Comparison of ENCODE assay signal across 8 cellular contexts in the genomic region with DNA sequence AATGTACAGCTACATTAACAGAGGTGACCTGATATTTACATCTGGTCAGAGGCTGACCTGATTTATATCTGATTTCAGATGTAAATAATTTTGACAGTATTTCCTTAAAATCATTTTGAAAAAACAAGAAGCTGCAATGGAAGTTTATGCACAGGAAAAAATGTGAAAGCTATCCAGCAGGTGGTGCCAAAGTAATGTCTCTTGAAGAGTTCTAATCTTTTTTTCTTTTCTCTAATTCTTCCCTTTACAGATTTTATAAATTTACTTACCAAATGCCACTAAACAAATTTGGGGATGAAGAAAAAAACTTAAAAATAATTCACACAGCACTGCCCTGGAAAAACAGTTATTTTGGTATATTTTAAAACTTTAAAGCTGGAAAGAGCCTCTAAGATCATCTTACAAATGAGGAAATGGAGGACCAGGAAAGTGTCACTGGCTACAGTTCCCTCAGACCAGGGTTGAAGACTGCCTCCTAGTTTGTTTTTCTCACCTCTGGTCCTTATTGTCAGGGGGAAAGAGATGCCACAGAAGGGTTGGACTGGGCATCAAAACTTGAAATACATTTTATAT. TPM values are rescaled to one million over a fixed set of nuclear protein-coding genes. Genes with fewer than 3 reads are reported as not detected.
A peak's percentile ranks its signal among the peaks of the same experiment; 100 is the strongest.
DNase-seq lines count a peak whose midpoint lies in the region; ATAC-seq and TF ChIP-seq lines count a peak whose summit lies in the region.

No MANE protein-coding gene starts in this region.

- no peak overlapping the region for H3K27ac ChIP-seq in PC-3 (ENCODE audit: low read length)
- no peak overlapping the region for H3K27ac ChIP-seq in lower lobe of right lung
- H3K27ac ChIP-seq in uterus, result no peak overlapping the region

- POLR2A ChIA-PET in Caco-2 (lab: Charles Lee) (no interaction called here), PC-3 (lab: Charles Lee; ENCODE audit: unreplicated experiment) (interaction anchor here (0.6 kb wide), 2 partner anchors 46 to 76 kb away, joined by 4 read pairs; no protein-coding TSS in a partner anchor), MCF 10A (lab: Yijun Ruan, JAX) (interaction anchor here (0.7 to 2.1 kb wide), 5 partner anchors 106 to 359 kb away, joined by 3 to 6 read pairs (median 3); no protein-coding TSS in a partner anchor)

- H3K27me3 ChIP-seq in Caco-2 (replicated peaks; ENCODE audit: control insufficient read depth, insufficient read depth, low read length) (no peaks in the 10 kb centered on the region), PC-3 (ENCODE audit: low read length) (no peaks in the 10 kb centered on the region), lower lobe of right lung (ENCODE audit: low read depth) (no peaks in the 10 kb centered on the region), uterus (no peaks in the 10 kb centered on the region)

- no peak overlapping the region for H3K4me2 ChIP-seq in PC-3 (ENCODE audit: low read length)

- no TSS peak for BruUV-seq in Caco-2 (replicated peaks; lab: Mats Ljungman, UMichigan)
- BruUV-seq in PC-3 (replicated peaks; lab: Mats Ljungman, UMichigan), result no TSS peak
- no TSS peak for BruUV-seq in MCF 10A (replicated peaks; lab: Mats Ljungman, UMichigan)

- no peak overlapping the region for H3K4me3 ChIP-seq in Caco-2 (ENCODE audit: low read depth, low read length)
- H3K4me3 ChIP-seq in HFF-Myc (replicated peaks; ENCODE audit: low read depth, low read length), result no peak overlapping the region
- no peak overlapping the region for H3K4me3 ChIP-seq in PC-3 (ENCODE audit: low read length)
- H3K4me3 ChIP-seq in lower lobe of right lung, result no peak overlapping the region
- H3K4me3 ChIP-seq in uterus, result no peak overlapping the region

- no peaks in the 10 kb centered on the region for H3F3A ChIP-seq in PC-3 (ENCODE audit: low read length, unreplicated experiment)

- H3K4me3 Mint-ChIP-seq in Caco-2 (ENCODE audit: unreplicated experiment), result no peak overlapping the region
- H3K4me3 Mint-ChIP-seq in MCF 10A (ENCODE audit: unreplicated experiment), result no peak overlapping the region

- CTCF ChIA-PET in Caco-2 (lab: Charles Lee) (interaction anchor here (0.6 to 1.2 kb wide), 5 partner anchors 94 to 359 kb away, joined by 3 to 10 read pairs (median 8); partner anchors contain the start of gene RGPD8), PC-3 (lab: Charles Lee) (interaction anchor here (0.6 to 0.7 kb wide), 6 partner anchors 67 to 456 kb away, joined by 3 to 4 read pairs (median 3); partner anchors contain the start of gene ZC3H8), MCF 10A (lab: Yijun Ruan, JAX) (interaction anchor here (0.6 to 2.0 kb wide), 21 partner anchors 10 to 673 kb away, joined by 3 to 8 read pairs (median 3); no protein-coding TSS in a partner anchor)

- H2AFZ ChIP-seq in PC-3 (ENCODE audit: low read length), result no peak overlapping the region

- peak in 1 of 2 experiments; percentile 53 for DNase-seq in Caco-2
- peak; percentile 15 for DNase-seq in HFF-Myc (ENCODE audit: extremely low read depth, low read depth)
- DNase-seq in PC-3, result peak; percentile 69
- DNase-seq in MCF 10A (ENCODE audit: unreplicated experiment), result peak; percentile 47
- no peak for DNase-seq in lower lobe of right lung
- DNase-seq in uterus, result no peak
- no peak for DNase-seq in activated effector memory CD4-positive, alpha-beta T cell treated with Interleukin-2 at 50 U/mL for 16 hours
- no peak for DNase-seq in HuH-7 (ENCODE audit: low spot score)

- intact Hi-C loops in Caco-2 (cut with micrococcal nuclease; ENCODE audit: unreplicated experiment), result loop anchor here (5.0 kb wide), 3 partner anchors 96 to 456 kb away; partner anchors contain the start of gene ZC3H8
- intact Hi-C loops in PC-3 (cut with micrococcal nuclease), result loop anchor here (5.0 to 10.0 kb wide), 2 partner anchors 136 to 313 kb away; partner anchors contain the start of genes RGPD8 and ZC3H8
- intact Hi-C loops in MCF 10A (cut with micrococcal nuclease), result loop anchor here (1.0 to 2.0 kb wide), 2 partner anchors 133 to 461 kb away; partner anchors contain the start of gene ZC3H8
- intact Hi-C loops in lower lobe of right lung (cut with DNase I), result no loop called here
- intact Hi-C loops in uterus (cut with DNase I; ENCODE audit: low total_unique reads), result no loop called here

- no peaks in the 10 kb centered on the region for H3K27me3 Mint-ChIP-seq in Caco-2 (ENCODE audit: insufficient read depth, unreplicated experiment)
- no peaks in the 10 kb centered on the region for H3K27me3 Mint-ChIP-seq in MCF 10A (ENCODE audit: insufficient read depth, unreplicated experiment)

- H3K9me2 ChIP-seq in PC-3 (replicated peaks; ENCODE audit: low read length), result no peaks in the 10 kb centered on the region

- no peak for ATAC-seq in PC-3
- ATAC-seq in lower lobe of right lung, result no peak

- H3K9ac ChIP-seq in PC-3 (ENCODE audit: low read length), result no peak overlapping the region

- H3K36me3 ChIP-seq in Caco-2 (ENCODE audit: control insufficient read depth, insufficient read depth, low read length), result no peaks in the 10 kb centered on the region
- peaks cover 3% of the 10 kb centered on the region; the same call in 1 of the 2 replicates for H3K36me3 ChIP-seq in PC-3 (ENCODE audit: low read depth, low read length)
- H3K36me3 ChIP-seq in lower lobe of right lung, result peaks cover 27% of the 10 kb centered on the region
- no peaks in the 10 kb centered on the region for H3K36me3 ChIP-seq in uterus

- H3K4me1 Mint-ChIP-seq in Caco-2 (ENCODE audit: low read depth, unreplicated experiment) (no peaks in the 10 kb centered on the region), MCF 10A (ENCODE audit: insufficient read depth, unreplicated experiment) (no peaks in the 10 kb centered on the region)

- H3K4me1 ChIP-seq in Caco-2 (no peaks in the 10 kb centered on the region), PC-3 (ENCODE audit: insufficient read depth, low read length) (no peaks in the 10 kb centered on the region), lower lobe of right lung (no peaks in the 10 kb centered on the region), uterus (no peaks in the 10 kb centered on the region)

- no peak for TF ChIP-seq POLR2A in uterus (IDR thresholded peaks at IDR 0.05)

- H3K79me2 ChIP-seq in PC-3 (ENCODE audit: low read length), result no peaks in the 10 kb centered on the region

- H3K27ac Mint-ChIP-seq in Caco-2 (ENCODE audit: unreplicated experiment), result no peak overlapping the region
- H3K27ac Mint-ChIP-seq in MCF 10A (ENCODE audit: low read depth, unreplicated experiment), result no peak overlapping the region

- peak; percentile 51 to 59 for TF ChIP-seq CTCF in Caco-2 (IDR thresholded peaks at IDR 0.05; ENCODE audit: insufficient read depth in 1 of 2, low read depth in 1 of 2, low read length in 1 of 2, severe bottlenecking in 1 of 2, unreplicated experiment in 1 of 2)
- peak; percentile 34 for TF ChIP-seq CTCF in HFF-Myc (IDR thresholded peaks at IDR 0.05; ENCODE audit: low read depth, low read length, missing control alignments)
- peak; percentile 82 for TF ChIP-seq CTCF in PC-3 (conservative IDR thresholded peaks at IDR 0.05; ENCODE audit: low read depth, low read length)
- peak; percentile 52 for TF ChIP-seq CTCF in MCF 10A (IDR thresholded peaks at IDR 0.05; ENCODE audit: unreplicated experiment)
- TF ChIP-seq CTCF in lower lobe of right lung (IDR thresholded peaks at IDR 0.05), result peak; percentile 61
- peak; percentile 37 to 51 (median 44) for TF ChIP-seq CTCF in uterus (IDR thresholded peaks at IDR 0.05)

- H3K36me3 Mint-ChIP-seq in Caco-2 (ENCODE audit: insufficient read depth, unreplicated experiment), result peaks cover 6% of the 10 kb centered on the region
- H3K36me3 Mint-ChIP-seq in MCF 10A (ENCODE audit: insufficient read depth, unreplicated experiment), result peaks cover 34% of the 10 kb centered on the region

- no peaks in the 10 kb centered on the region for H3K9me3 ChIP-seq in Caco-2
- H3K9me3 ChIP-seq in PC-3 (ENCODE audit: low read length), result no peaks in the 10 kb centered on the region
- no peaks in the 10 kb centered on the region for H3K9me3 ChIP-seq in lower lobe of right lung
- no peaks in the 10 kb centered on the region for H3K9me3 ChIP-seq in uterus

- H3K9me3 Mint-ChIP-seq in Caco-2 (ENCODE audit: unreplicated experiment), result peaks cover 29% of the 10 kb centered on the region
- peaks cover 16% of the 10 kb centered on the region for H3K9me3 Mint-ChIP-seq in MCF 10A (ENCODE audit: unreplicated experiment)

- H4K20me1 ChIP-seq in PC-3 (ENCODE audit: low read length), result no peaks in the 10 kb centered on the region

RNA-seq across cellular contexts. Expression of gene FBLN7, which starts 16.4 kb away (rescaled TPM):
- total RNA-seq in Caco-2 (2022), result 0.39 and 0.59 TPM in 2 replicates
- total RNA-seq in PC-3 (2014; rRNA removed), result 0.75 and 2.2 TPM in 2 replicates
- 0.07 and 0.14 TPM in 2 replicates for total RNA-seq in MCF 10A (2022)
- 2.0 TPM for total RNA-seq in lower lobe of right lung
- total RNA-seq in uterus, result 10 to 100 TPM in 1 of 4 donors, 1 to 10 TPM in 3; 4.4 to 11.8 (median 7.9) TPM

Comparison
In these comparisons a context has a peak if more than half of its experiments do, and no peak if none do; other contexts are left out.
1. DNase-seq: peak in HFF-Myc (single experiment), PC-3 (single experiment) and MCF 10A (single experiment); none in lower lobe of right lung (single experiment), uterus (0 of 2), activated effector memory CD4-positive, alpha-beta T cell treated with Interleukin-2 at 50 U/mL for 16 hours (single experiment) and HuH-7 (single experiment).
2. intact Hi-C loops: an anchor here in Caco-2 (5.0 kb wide), PC-3 (5.0 to 10.0 kb wide) and MCF 10A (1.0 to 2.0 kb wide); none called in lower lobe of right lung and uterus.
3. Peak in every context shown above with its lines, with median percentiles within 50 percentile points of each other: CTCF ChIP-seq.